ENCODE assay signal across 1 cellular context in the genomic region with DNA sequence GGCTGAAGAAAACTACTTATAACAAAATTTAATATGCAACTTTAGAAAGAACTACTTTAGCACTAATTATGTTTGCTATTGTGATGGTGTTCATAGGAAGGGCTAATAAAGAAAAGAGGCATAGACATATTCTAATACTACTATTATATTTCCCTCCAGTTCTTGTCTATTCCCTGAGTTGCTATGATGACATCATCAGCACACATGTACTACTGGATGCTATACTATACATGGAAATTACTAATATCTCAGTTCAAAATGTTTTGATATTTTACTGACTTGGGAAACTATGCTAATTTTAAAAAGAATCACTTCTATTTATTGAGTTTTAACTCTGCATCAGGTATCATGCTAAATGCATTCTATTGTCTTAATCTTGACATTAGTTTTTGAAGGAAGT.
TF ChIP-seq lines count a peak whose summit lies in the region.

No MANE protein-coding gene starts in this region.

TF ChIP-seq in WTC11, 78 proteins besides CTCF, POLR2A, EP300 and RAD21 (continued from another document):
- TF ChIP-seq, protein P1, sequence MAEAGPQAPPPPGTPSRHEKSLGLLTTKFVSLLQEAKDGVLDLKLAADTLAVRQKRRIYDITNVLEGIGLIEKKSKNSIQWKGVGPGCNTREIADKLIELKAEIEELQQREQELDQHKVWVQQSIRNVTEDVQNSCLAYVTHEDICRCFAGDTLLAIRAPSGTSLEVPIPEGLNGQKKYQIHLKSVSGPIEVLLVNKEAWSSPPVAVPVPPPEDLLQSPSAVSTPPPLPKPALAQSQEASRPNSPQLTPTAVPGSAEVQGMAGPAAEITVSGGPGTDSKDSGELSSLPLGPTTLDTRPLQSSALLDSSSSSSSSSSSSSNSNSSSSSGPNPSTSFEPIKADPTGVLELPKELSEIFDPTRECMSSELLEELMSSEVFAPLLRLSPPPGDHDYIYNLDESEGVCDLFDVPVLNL (CRISPR knock-in tag; IDR thresholded peaks at IDR 0.05; ENCODE audit: borderline replicate concordance, low read depth): no peak
- TF ChIP-seq TP53 (CRISPR knock-in tag; IDR thresholded peaks at IDR 0.05): no peak
